ENCODE assay signal across 1 cellular context in the genomic region with DNA sequence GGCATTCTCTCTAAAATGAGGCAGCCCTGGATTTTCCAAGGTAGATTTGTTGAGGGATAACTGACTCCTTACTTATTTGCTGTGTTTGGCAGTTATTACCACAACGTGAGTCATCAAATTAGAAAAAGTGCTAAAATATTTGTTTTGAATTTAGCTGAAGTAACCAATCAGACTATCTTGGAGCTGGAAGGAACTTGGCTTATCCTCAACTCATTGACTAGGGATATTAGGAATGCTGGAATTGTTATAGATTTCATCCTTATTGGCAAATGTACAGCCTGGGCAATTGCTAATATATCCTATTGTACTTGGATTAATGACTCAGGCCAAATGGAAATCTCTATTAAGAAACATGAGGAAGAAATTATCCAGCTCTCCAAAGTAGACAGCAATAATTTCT.
TF ChIP-seq lines count a peak whose summit lies in the region.

No MANE protein-coding gene starts in this region.

TF ChIP-seq in IMR-90, 13 proteins besides CTCF, POLR2A, EP300 and RAD21 (continued from another document):
- TF ChIP-seq, protein P1, sequence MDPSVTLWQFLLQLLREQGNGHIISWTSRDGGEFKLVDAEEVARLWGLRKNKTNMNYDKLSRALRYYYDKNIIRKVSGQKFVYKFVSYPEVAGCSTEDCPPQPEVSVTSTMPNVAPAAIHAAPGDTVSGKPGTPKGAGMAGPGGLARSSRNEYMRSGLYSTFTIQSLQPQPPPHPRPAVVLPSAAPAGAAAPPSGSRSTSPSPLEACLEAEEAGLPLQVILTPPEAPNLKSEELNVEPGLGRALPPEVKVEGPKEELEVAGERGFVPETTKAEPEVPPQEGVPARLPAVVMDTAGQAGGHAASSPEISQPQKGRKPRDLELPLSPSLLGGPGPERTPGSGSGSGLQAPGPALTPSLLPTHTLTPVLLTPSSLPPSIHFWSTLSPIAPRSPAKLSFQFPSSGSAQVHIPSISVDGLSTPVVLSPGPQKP (IDR thresholded peaks at IDR 0.05; ENCODE audit: borderline replicate concordance, low read depth, low read length): no peak
- TF ChIP-seq MAFK (IDR thresholded peaks at IDR 0.05; ENCODE audit: low read depth, low read length) (no peak), BHLHE40 (IDR thresholded peaks at IDR 0.05; ENCODE audit: low read depth, low read length) (no peak), SMC3 (IDR thresholded peaks at IDR 0.05; ENCODE audit: low read depth, low read length) (no peak), RCOR1 (IDR thresholded peaks at IDR 0.05; ENCODE audit: insufficient replicate concordance, low read length) (no peak), FOS (IDR thresholded peaks at IDR 0.05; ENCODE audit: low read depth, low read length) (no peak), CEBPB (IDR thresholded peaks at IDR 0.05; ENCODE audit: low read depth, low read length) (no peak)
- TF ChIP-seq, protein P2, sequence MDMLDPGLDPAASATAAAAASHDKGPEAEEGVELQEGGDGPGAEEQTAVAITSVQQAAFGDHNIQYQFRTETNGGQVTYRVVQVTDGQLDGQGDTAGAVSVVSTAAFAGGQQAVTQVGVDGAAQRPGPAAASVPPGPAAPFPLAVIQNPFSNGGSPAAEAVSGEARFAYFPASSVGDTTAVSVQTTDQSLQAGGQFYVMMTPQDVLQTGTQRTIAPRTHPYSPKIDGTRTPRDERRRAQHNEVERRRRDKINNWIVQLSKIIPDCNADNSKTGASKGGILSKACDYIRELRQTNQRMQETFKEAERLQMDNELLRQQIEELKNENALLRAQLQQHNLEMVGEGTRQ (IDR thresholded peaks at IDR 0.05; ENCODE audit: low read depth, low read length): no peak
